In the genomic region with DNA sequence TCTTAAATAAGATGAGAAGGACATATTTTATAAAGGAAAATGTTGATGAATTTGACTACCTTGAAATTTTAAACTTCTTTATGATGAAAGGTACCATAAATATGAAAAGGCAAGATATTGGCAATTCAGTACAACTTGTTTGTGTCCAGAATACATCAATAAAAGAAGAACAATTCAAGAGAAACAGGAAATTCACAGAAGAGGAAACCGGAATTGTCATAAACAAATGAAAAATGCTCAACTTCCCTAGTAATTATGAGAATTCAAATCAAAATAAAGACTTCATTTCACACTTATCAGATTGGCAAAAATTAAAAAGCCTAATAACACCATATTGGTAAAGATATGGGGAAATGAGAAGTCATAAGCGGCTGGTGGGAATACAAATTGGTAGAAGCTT, we compare ENCODE assay signal across 1 cellular context.
TF ChIP-seq lines count a peak whose summit lies in the region.

No MANE protein-coding gene starts in this region.

TF ChIP-seq in GM23338, 12 proteins besides CTCF, POLR2A, EP300 and RAD21 (continued from another document):
- TF ChIP-seq CREB1 (CRISPR knock-in tag; IDR thresholded peaks at IDR 0.05; ENCODE audit: low read depth) (no peak), JUNB (IDR thresholded peaks at IDR 0.05; ENCODE audit: unreplicated experiment) (no peak), ZNF114 (CRISPR knock-in tag; IDR thresholded peaks at IDR 0.05) (no peak), STAT1 (IDR thresholded peaks at IDR 0.05; ENCODE audit: unreplicated experiment) (no peak), EZH2phosphoT487 (IDR thresholded peaks at IDR 0.05; ENCODE audit: unreplicated experiment) (no peak), EZH2 (IDR thresholded peaks at IDR 0.05; ENCODE audit: low read depth, unreplicated experiment) (no peak)
- TF ChIP-seq, protein P1, sequence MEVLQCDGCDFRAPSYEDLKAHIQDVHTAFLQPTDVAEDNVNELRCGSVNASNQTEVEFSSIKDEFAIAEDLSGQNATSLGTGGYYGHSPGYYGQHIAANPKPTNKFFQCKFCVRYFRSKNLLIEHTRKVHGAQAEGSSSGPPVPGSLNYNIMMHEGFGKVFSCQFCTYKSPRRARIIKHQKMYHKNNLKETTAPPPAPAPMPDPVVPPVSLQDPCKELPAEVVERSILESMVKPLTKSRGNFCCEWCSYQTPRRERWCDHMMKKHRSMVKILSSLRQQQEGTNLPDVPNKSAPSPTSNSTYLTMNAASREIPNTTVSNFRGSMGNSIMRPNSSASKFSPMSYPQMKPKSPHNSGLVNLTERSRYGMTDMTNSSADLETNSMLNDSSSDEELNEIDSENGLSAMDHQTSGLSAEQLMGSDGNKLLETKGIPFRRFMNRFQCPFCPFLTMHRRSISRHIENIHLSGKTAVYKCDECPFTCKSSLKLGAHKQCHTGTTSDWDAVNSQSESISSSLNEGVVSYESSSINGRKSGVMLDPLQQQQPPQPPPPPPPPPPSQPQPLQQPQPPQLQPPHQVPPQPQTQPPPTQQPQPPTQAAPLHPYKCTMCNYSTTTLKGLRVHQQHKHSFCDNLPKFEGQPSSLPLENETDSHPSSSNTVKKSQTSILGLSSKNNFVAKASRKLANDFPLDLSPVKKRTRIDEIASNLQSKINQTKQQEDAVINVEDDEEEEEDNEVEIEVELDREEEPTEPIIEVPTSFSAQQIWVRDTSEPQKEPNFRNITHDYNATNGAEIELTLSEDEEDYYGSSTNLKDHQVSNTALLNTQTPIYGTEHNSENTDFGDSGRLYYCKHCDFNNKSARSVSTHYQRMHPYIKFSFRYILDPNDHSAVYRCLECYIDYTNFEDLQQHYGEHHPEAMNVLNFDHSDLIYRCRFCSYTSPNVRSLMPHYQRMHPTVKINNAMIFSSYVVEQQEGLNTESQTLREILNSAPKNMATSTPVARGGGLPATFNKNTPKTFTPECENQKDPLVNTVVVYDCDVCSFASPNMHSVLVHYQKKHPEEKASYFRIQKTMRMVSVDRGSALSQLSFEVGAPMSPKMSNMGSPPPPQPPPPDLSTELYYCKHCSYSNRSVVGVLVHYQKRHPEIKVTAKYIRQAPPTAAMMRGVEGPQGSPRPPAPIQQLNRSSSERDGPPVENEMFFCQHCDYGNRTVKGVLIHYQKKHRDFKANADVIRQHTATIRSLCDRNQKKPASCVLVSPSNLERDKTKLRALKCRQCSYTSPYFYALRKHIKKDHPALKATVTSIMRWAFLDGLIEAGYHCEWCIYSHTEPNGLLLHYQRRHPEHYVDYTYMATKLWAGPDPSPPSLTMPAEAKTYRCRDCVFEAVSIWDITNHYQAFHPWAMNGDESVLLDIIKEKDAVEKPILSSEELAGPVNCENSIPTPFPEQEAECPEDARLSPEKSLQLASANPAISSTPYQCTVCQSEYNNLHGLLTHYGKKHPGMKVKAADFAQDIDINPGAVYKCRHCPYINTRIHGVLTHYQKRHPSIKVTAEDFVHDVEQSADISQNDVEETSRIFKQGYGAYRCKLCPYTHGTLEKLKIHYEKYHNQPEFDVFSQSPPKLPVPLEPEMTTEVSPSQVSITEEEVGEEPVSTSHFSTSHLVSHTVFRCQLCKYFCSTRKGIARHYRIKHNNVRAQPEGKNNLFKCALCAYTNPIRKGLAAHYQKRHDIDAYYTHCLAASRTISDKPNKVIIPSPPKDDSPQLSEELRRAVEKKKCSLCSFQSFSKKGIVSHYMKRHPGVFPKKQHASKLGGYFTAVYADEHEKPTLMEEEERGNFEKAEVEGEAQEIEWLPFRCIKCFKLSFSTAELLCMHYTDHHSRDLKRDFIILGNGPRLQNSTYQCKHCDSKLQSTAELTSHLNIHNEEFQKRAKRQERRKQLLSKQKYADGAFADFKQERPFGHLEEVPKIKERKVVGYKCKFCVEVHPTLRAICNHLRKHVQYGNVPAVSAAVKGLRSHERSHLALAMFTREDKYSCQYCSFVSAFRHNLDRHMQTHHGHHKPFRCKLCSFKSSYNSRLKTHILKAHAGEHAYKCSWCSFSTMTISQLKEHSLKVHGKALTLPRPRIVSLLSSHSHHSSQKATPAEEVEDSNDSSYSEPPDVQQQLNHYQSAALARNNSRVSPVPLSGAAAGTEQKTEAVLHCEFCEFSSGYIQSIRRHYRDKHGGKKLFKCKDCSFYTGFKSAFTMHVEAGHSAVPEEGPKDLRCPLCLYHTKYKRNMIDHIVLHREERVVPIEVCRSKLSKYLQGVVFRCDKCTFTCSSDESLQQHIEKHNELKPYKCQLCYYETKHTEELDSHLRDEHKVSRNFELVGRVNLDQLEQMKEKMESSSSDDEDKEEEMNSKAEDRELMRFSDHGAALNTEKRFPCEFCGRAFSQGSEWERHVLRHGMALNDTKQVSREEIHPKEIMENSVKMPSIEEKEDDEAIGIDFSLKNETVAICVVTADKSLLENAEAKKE (CRISPR knock-in tag; IDR thresholded peaks at IDR 0.05) = no peak
